Comparison of ENCODE assay signal across 20 cellular contexts in genomic region chr7:37784015-37784414, GRCh38.
"Had no signal": no experiment of that assay in that cellular context is flagged by ENCODE, and none has a peak within 500 bp of the region (broad histone marks: within the 10 kb centered on the region; RNA-seq: fewer than 3 reads in every experiment).

No MANE protein-coding gene starts in this region.

- H3K27ac Mint-ChIP-seq: activated CD4-positive, alpha-beta T cell treated with anti-CD3 and anti-CD28 coated beads, Interleukin-2, amount 10 ng/mL, durations not matched to agents 7 days and 5 days; activated naive CD4-positive, alpha-beta T cell treated with anti-CD3 and anti-CD28 coated beads, Interleukin-2, amount 10 ng/mL, durations not matched to agents 7 days and 5 days; activated naive CD8-positive, alpha-beta T cell treated with anti-CD3 and anti-CD28 coated beads, Interleukin-2, amount 50 U/mL, for 24 hours; nephron progenitor cell had no signal

- DNase-seq: activated CD4-positive, alpha-beta T cell treated with anti-CD3 and anti-CD28 coated beads, Interleukin-2, amount 10 ng/mL, durations not matched to agents 7 days and 5 days; activated CD8-positive, alpha-beta memory T cell treated with anti-CD3 and anti-CD28 coated beads, Interleukin-2, amount 50 U/mL, for 4 hours; activated effector memory CD4-positive, alpha-beta T cell treated with Interleukin-2 at 50 U/mL for 16 hours; activated naive CD4-positive, alpha-beta T cell treated with anti-CD3 and anti-CD28 coated beads, Interleukin-2, amount 10 ng/mL, durations not matched to agents 7 days and 5 days; activated naive CD8-positive, alpha-beta T cell treated with anti-CD3 and anti-CD28 coated beads, Interleukin-2, amount 50 U/mL, for 24 hours; activated T-cell treated with anti-CD3 and anti-CD28 coated beads, Interleukin-2, amount 50 U/mL, for 4 hours; anterior cingulate cortex; colonic mucosa; erythroblast; gastrocnemius medialis; heart left ventricle; left ventricle myocardium superior; nephron progenitor cell; nucleus accumbens; stimulated activated CD4-positive, alpha-beta T cell treated with anti-CD3 and anti-CD28 coated beads, Interleukin-2, amount 100 ng/mL, for 24 hours; stomach; T1000; testis; upper lobe of right lung had no signal

- H3K9me3 ChIP-seq: colonic mucosa, gastrocnemius medialis, heart left ventricle, testis, upper lobe of right lung had no signal

- ATAC-seq: activated naive CD8-positive, alpha-beta T cell treated with anti-CD3 and anti-CD28 coated beads, Interleukin-2, amount 50 U/mL, for 24 hours; activated T-cell treated with anti-CD3 and anti-CD28 coated beads, Interleukin-2, amount 50 U/mL, for 4 hours; gastrocnemius medialis; heart left ventricle; left ventricle myocardium superior; upper lobe of right lung had no signal

- H3K4me3 ChIP-seq: colonic mucosa, gastrocnemius medialis, heart left ventricle, stomach, testis, upper lobe of right lung had no signal

- H3K9me3 Mint-ChIP-seq: activated CD4-positive, alpha-beta T cell treated with anti-CD3 and anti-CD28 coated beads, Interleukin-2, amount 10 ng/mL, durations not matched to agents 7 days and 5 days; activated naive CD4-positive, alpha-beta T cell treated with anti-CD3 and anti-CD28 coated beads, Interleukin-2, amount 10 ng/mL, durations not matched to agents 7 days and 5 days; activated naive CD8-positive, alpha-beta T cell treated with anti-CD3 and anti-CD28 coated beads, Interleukin-2, amount 50 U/mL, for 24 hours; central memory CD8-positive, alpha-beta T cell; nephron progenitor cell had no signal

- H3K27ac ChIP-seq: colonic mucosa, gastrocnemius medialis, heart left ventricle, stomach, testis, upper lobe of right lung had no signal

- H3K36me3 ChIP-seq: colonic mucosa, gastrocnemius medialis, heart left ventricle, stomach, upper lobe of right lung had no signal

- H3K4me1 ChIP-seq: colonic mucosa, gastrocnemius medialis, stomach, testis, upper lobe of right lung had no signal

- H3K4me3 Mint-ChIP-seq: activated CD4-positive, alpha-beta T cell treated with anti-CD3 and anti-CD28 coated beads, Interleukin-2, amount 10 ng/mL, durations not matched to agents 7 days and 5 days; activated naive CD4-positive, alpha-beta T cell treated with anti-CD3 and anti-CD28 coated beads, Interleukin-2, amount 10 ng/mL, durations not matched to agents 7 days and 5 days; activated naive CD8-positive, alpha-beta T cell treated with anti-CD3 and anti-CD28 coated beads, Interleukin-2, amount 50 U/mL, for 24 hours; activated T-cell treated with anti-CD3 and anti-CD28 coated beads, Interleukin-2, amount 50 U/mL, for 4 hours; central memory CD8-positive, alpha-beta T cell; nephron progenitor cell had no signal

- H3K27me3 Mint-ChIP-seq: central memory CD8-positive, alpha-beta T cell had no signal

- H3K27me3 ChIP-seq: colonic mucosa, gastrocnemius medialis, heart left ventricle, stomach, testis, upper lobe of right lung had no signal
